ENCODE assay signal across 9 cellular contexts in the genomic region with DNA sequence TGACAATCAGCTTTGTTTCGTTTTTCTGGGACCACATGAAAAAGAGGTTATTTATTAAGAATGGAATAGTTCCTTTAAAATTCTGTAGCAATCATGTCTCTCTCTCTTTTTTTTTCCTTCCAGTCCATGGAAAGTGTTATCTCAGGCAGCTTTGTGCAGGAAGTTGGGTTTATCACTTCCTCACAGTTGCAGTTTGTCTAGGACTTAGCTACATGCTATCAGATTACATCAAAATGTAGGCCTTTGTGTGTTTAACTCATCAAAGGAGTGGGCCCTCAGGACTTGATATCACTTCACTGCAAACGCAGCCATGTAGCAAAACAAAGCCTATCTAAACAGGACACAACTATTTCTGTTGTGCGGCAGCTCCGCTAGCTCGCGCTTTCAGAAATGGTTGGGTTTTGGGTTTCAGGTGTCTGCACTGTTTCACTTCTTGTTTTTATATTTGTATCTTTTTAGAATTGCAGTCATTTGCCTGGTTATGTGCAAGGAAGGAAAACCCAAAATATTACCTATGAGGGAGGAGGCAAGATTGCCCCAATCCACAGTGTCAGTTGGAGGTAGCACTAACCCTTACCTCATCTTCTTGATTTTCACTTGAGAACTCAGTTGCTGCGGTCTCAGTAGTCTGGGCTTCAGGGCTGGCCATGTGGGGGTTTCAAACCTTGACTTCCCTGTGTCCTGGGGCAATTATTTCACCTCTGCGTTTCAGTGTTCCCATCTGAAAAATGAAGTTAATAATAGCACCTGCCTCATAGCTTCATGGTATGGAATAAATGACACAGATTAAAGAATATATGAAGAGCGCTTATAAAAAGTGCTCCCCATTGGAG.
DNase-seq lines count a peak whose midpoint lies in the region; ATAC-seq and TF ChIP-seq lines count a peak whose summit lies in the region.
"Had no signal": no experiment of that assay in that cellular context is flagged by ENCODE, and none has a peak within 500 bp of the region (broad histone marks: within the 10 kb centered on the region; RNA-seq: fewer than 3 reads in every experiment).

No MANE protein-coding gene starts in this region.

- no peaks in the 10 kb centered on the region for H4K20me1 ChIP-seq in osteoblast (ENCODE audit: insufficient read depth, low read length)

- ATAC-seq in GM18502 (IDR thresholded peaks at IDR 0.05; ENCODE audit: poor library complexity, unreplicated experiment) (peak; percentile 84), GM21723 (IDR thresholded peaks at IDR 0.05; ENCODE audit: unreplicated experiment) (peak; percentile 88)
- peak; percentile 29 for ATAC-seq in central memory CD8-positive, alpha-beta T cell (replicated peaks; ENCODE audit: extremely low read depth, poor library complexity, severe bottlenecking)

- peak overlapping the region; percentile 86 to 97 (median 92) for H3K27ac Mint-ChIP-seq in IgD-negative memory B cell
- H3K27ac Mint-ChIP-seq in central memory CD8-positive, alpha-beta T cell (ENCODE audit: low read depth), result no peak overlapping the region
- H3K27ac Mint-ChIP-seq in activated CD4-positive, alpha-beta memory T cell treated with anti-CD3 and anti-CD28 coated beads, Interleukin-2, amount 10 ng/mL, durations not matched to agents 7 days and 5 days, result no peak overlapping the region
- H3K27ac Mint-ChIP-seq: T-helper 1 cell treated with Interleukin-12 subunit alpha and Interleukin-12 subunit beta and Interleukin-4 antibody, amounts not matched to agents 30 μg/mL and 1 μg/mL, for 36 hours had no signal

- H3K9me3 ChIP-seq in osteoblast (ENCODE audit: low read depth, low read length), result no peaks in the 10 kb centered on the region

- no peak overlapping the region for H3K4me3 ChIP-seq in osteoblast (ENCODE audit: insufficient read depth, low read length)

- H3K27me3 Mint-ChIP-seq in IgD-negative memory B cell, result no peaks in the 10 kb centered on the region
- peaks cover 5% of the 10 kb centered on the region for H3K27me3 Mint-ChIP-seq in central memory CD8-positive, alpha-beta T cell
- H3K27me3 Mint-ChIP-seq in activated CD4-positive, alpha-beta memory T cell treated with anti-CD3 and anti-CD28 coated beads, Interleukin-2, amount 10 ng/mL, durations not matched to agents 7 days and 5 days, result peaks cover under 1% of the 10 kb centered on the region

- peak overlapping the region; percentile 40 for H3K4me2 ChIP-seq in osteoblast (ENCODE audit: insufficient read depth, low read length)

- CTCF ChIA-PET in activated CD4-positive, alpha-beta memory T cell treated with anti-CD3 and anti-CD28 coated beads, Interleukin-2, amount 10 ng/mL, durations not matched to agents 7 days and 5 days (lab: Charles Lee), result no interaction called here

- no peaks in the 10 kb centered on the region for H3K36me3 Mint-ChIP-seq in IgD-negative memory B cell
- H3K36me3 Mint-ChIP-seq in central memory CD8-positive, alpha-beta T cell (ENCODE audit: insufficient read depth), result no peaks in the 10 kb centered on the region
- H3K36me3 Mint-ChIP-seq in activated CD4-positive, alpha-beta memory T cell treated with anti-CD3 and anti-CD28 coated beads, Interleukin-2, amount 10 ng/mL, durations not matched to agents 7 days and 5 days (ENCODE audit: low read depth), result no peaks in the 10 kb centered on the region

- H3K9me3 Mint-ChIP-seq in IgD-negative memory B cell, result no peaks in the 10 kb centered on the region
- no peaks in the 10 kb centered on the region for H3K9me3 Mint-ChIP-seq in central memory CD8-positive, alpha-beta T cell
- H3K9me3 Mint-ChIP-seq in activated CD4-positive, alpha-beta memory T cell treated with anti-CD3 and anti-CD28 coated beads, Interleukin-2, amount 10 ng/mL, durations not matched to agents 7 days and 5 days, result no peaks in the 10 kb centered on the region
- H3K9me3 Mint-ChIP-seq: T-helper 1 cell treated with Interleukin-12 subunit alpha and Interleukin-12 subunit beta and Interleukin-4 antibody, amounts not matched to agents 30 μg/mL and 1 μg/mL, for 36 hours had no signal

- DNase-seq in central memory CD8-positive, alpha-beta T cell (ENCODE audit: low spot score in 2 of 2), result no peak
- no peak for DNase-seq in osteoblast (ENCODE audit: insufficient read length, low spot score, missing footprints)
- DNase-seq in EL, result no peak
- no peak for DNase-seq in activated CD8-positive, alpha-beta memory T cell treated with anti-CD3 and anti-CD28 coated beads, Interleukin-2, amount 50 U/mL, for 48 hours
- no peak for DNase-seq in activated CD4-positive, alpha-beta memory T cell treated with anti-CD3 and anti-CD28 coated beads, Interleukin-2, amount 10 ng/mL, durations not matched to agents 7 days and 5 days

- peaks cover 25 to 56% (median 53%) of the 10 kb centered on the region in 3 donors for H3K4me1 Mint-ChIP-seq in IgD-negative memory B cell
- H3K4me1 Mint-ChIP-seq in central memory CD8-positive, alpha-beta T cell, result peaks cover 9% of the 10 kb centered on the region
- peaks cover 16% of the 10 kb centered on the region for H3K4me1 Mint-ChIP-seq in activated CD4-positive, alpha-beta memory T cell treated with anti-CD3 and anti-CD28 coated beads, Interleukin-2, amount 10 ng/mL, durations not matched to agents 7 days and 5 days

- no peak for TF ChIP-seq CTCF in osteoblast (IDR thresholded peaks at IDR 0.05; ENCODE audit: extremely low read depth, low read depth, low read length)

- peak overlapping the region; percentile 84 for H2AFZ ChIP-seq in osteoblast (ENCODE audit: low read length)

- H3K4me1 ChIP-seq in osteoblast (ENCODE audit: insufficient read depth, low read length), result peaks cover 17% of the 10 kb centered on the region

- H3K27ac ChIP-seq in osteoblast (ENCODE audit: low read depth, low read length), result no peak overlapping the region

- no peaks in the 10 kb centered on the region for H3K79me2 ChIP-seq in osteoblast (ENCODE audit: insufficient read depth, low read length)

- peak overlapping the region; percentile 60 to 85 (median 84) for H3K4me3 Mint-ChIP-seq in IgD-negative memory B cell
- no peak overlapping the region for H3K4me3 Mint-ChIP-seq in central memory CD8-positive, alpha-beta T cell
- H3K4me3 Mint-ChIP-seq in activated CD4-positive, alpha-beta memory T cell treated with anti-CD3 and anti-CD28 coated beads, Interleukin-2, amount 10 ng/mL, durations not matched to agents 7 days and 5 days, result no peak overlapping the region
- H3K4me3 Mint-ChIP-seq: T-helper 1 cell treated with Interleukin-12 subunit alpha and Interleukin-12 subunit beta and Interleukin-4 antibody, amounts not matched to agents 30 μg/mL and 1 μg/mL, for 36 hours had no signal

- no peaks in the 10 kb centered on the region for H3K36me3 ChIP-seq in osteoblast (ENCODE audit: insufficient read depth, low read length)

- no peaks in the 10 kb centered on the region for H3K27me3 ChIP-seq in osteoblast (ENCODE audit: insufficient read depth, low read length)

- POLR2A ChIA-PET in activated CD4-positive, alpha-beta memory T cell treated with anti-CD3 and anti-CD28 coated beads, Interleukin-2, amount 10 ng/mL, durations not matched to agents 7 days and 5 days (lab: Charles Lee), result no interaction called here

Comparison
In these comparisons a context has a peak if more than half of its experiments do, and no peak if none do; other contexts are left out.
1. ATAC-seq: peak in every context shown above with its lines; median percentile 88 in GM21723; 84 in GM18502; 29 in central memory CD8-positive, alpha-beta T cell.
2. H3K27ac Mint-ChIP-seq: peak in IgD-negative memory B cell (3 of 3); none in central memory CD8-positive, alpha-beta T cell (single experiment) and activated CD4-positive, alpha-beta memory T cell treated with anti-CD3 and anti-CD28 coated beads, Interleukin-2, amount 10 ng/mL, durations not matched to agents 7 days and 5 days (single experiment).
3. H3K4me3 Mint-ChIP-seq: peak in IgD-negative memory B cell (4 of 4); none in central memory CD8-positive, alpha-beta T cell (single experiment) and activated CD4-positive, alpha-beta memory T cell treated with anti-CD3 and anti-CD28 coated beads, Interleukin-2, amount 10 ng/mL, durations not matched to agents 7 days and 5 days (single experiment).